11 cellular contexts compared by ENCODE assay signal in the genomic region with DNA sequence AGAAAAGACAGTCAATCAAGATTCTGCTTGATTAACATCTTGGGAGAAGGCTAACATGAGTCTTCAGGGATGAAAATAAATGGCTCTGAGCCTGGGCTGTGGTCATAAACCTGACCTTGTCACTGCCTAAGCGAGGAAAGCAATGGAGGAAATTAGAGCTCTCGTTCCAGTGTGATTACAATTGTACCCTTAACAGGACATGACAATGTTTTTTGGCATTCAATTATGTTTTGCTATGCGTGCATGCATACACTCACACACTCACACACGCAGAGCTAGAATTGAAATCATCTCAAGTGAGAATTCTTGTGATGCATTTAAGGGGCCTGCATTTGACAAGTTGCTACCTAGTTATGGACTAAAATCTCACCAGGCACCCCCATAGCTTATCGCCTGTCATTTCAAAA. TPM values are rescaled to one million over a fixed set of nuclear protein-coding genes. Genes with fewer than 3 reads are reported as not detected.
A peak's percentile ranks its signal among the peaks of the same experiment; 100 is the strongest.
DNase-seq lines count a peak whose midpoint lies in the region; ATAC-seq and TF ChIP-seq lines count a peak whose summit lies in the region.
"Had no signal": no experiment of that assay in that cellular context is flagged by ENCODE, and none has a peak within 500 bp of the region (broad histone marks: within the 10 kb centered on the region; RNA-seq: fewer than 3 reads in every experiment).

No MANE protein-coding gene starts in this region.

- H3K27ac ChIP-seq in Panc1 (ENCODE audit: low read length), result no peak overlapping the region
- no peak overlapping the region for H3K27ac ChIP-seq in neutrophil

- no peak overlapping the region for H3K27ac Mint-ChIP-seq in osteocyte (ENCODE audit: unreplicated experiment)

- H3K36me3 ChIP-seq in Panc1 (ENCODE audit: control insufficient read depth, insufficient read depth, low read length) (no peaks in the 10 kb centered on the region), neutrophil (no peaks in the 10 kb centered on the region)
- H3K36me3 ChIP-seq: adrenal gland had no signal

- intact Hi-C loops in Panc1 (cut with micrococcal nuclease; ENCODE audit: unreplicated experiment), result no loop called here

- no TSS peak for BruUV-seq in Panc1 (replicated peaks; lab: Mats Ljungman, UMichigan)

- no peak for DNase-seq in Panc1 (ENCODE audit: low read depth, low spot score)
- DNase-seq in osteocyte (ENCODE audit: extremely low spot score, unreplicated experiment), result no peak
- no peak for DNase-seq in stimulated activated CD4-positive, alpha-beta T cell treated with anti-CD3 and anti-CD28 coated beads, Interleukin-1b, Interleukin-23, amount 100 ng/mL, for 48 hours
- DNase-seq in CD1c-positive myeloid dendritic cell (ENCODE audit: extremely low spot score), result no peak
- DNase-seq in NCI-H526 treated with DMSO at 0.1 percent for 48 hours (lab: John Stamatoyannopoulos, UW), result no peak
- DNase-seq: adrenal gland had no signal

- no peaks in the 10 kb centered on the region for H3K4me1 Mint-ChIP-seq in osteocyte (ENCODE audit: unreplicated experiment)

- peak; percentile 9 for ATAC-seq in GM18517 (IDR thresholded peaks at IDR 0.05; ENCODE audit: unreplicated experiment)
- peak; percentile 6 for ATAC-seq in HG02759 (IDR thresholded peaks at IDR 0.05; ENCODE audit: unreplicated experiment)
- ATAC-seq in Panc1, result no peak

- 0 out of 2 replicates have a peak, but pooled peaks have one; percentile 8 for TF ChIP-seq CTCF in Panc1 (IDR thresholded peaks at IDR 0.05)
- no peak for TF ChIP-seq CTCF in neutrophil (IDR thresholded peaks at IDR 0.05)
- no peak for TF ChIP-seq CTCF in osteocyte (IDR thresholded peaks at IDR 0.05)

- CTCF ChIA-PET in Panc1 (lab: Charles Lee), result interaction anchor here (0.6 kb wide), 1 partner anchor 204 kb away, joined by 4 read pairs; no protein-coding TSS in a partner anchor

- H3K4me1 ChIP-seq in Panc1 (ENCODE audit: control insufficient read depth, insufficient read depth, low read length) (no peaks in the 10 kb centered on the region), neutrophil (ENCODE audit: control insufficient read depth in 1 of 2, insufficient read depth in 1 of 2, low read depth in 1 of 2, low read length in 1 of 2) (peaks cover 0 to 5% of the 10 kb centered on the region in 2 experiments)

- H3K9me3 ChIP-seq in Panc1 (ENCODE audit: control insufficient read depth, insufficient read depth, low read depth, low read length), result no peaks in the 10 kb centered on the region
- H3K9me3 ChIP-seq in neutrophil, result no peaks in the 10 kb centered on the region
- H3K9me3 ChIP-seq: adrenal gland had no signal

- in situ Hi-C loops in Panc1 (cut with HindIII; ENCODE audit: low pct_unique_long_range_greater_than_20kb, low sequenced_read_pairs), result no loop called here

- H3K4me3 Mint-ChIP-seq in osteocyte (ENCODE audit: unreplicated experiment), result no peak overlapping the region

- H3K36me3 Mint-ChIP-seq in osteocyte (ENCODE audit: unreplicated experiment), result no peaks in the 10 kb centered on the region

- H3K4me3 ChIP-seq in Panc1 (ENCODE audit: low read depth in 2 of 2, low read length in 2 of 2) (no peak overlapping the region), neutrophil (ENCODE audit: low read depth in 1 of 2, low read length in 1 of 2) (peak overlapping the region; percentile 8 to 16)
- H3K4me3 ChIP-seq: adrenal gland had no signal

- H3K27me3 ChIP-seq in Panc1 (ENCODE audit: control insufficient read depth, insufficient read depth, low read length) (peaks cover 5% of the 10 kb centered on the region), neutrophil (peaks cover 26% of the 10 kb centered on the region)

- POLR2A ChIA-PET in Panc1 (lab: Charles Lee), result no interaction called here

- H3K9me3 Mint-ChIP-seq in osteocyte (ENCODE audit: unreplicated experiment), result no peaks in the 10 kb centered on the region

- no peaks in the 10 kb centered on the region for H3K27me3 Mint-ChIP-seq in osteocyte (ENCODE audit: unreplicated experiment)

RNA-seq across cellular contexts. Expression of a gene that starts 24.1 kb away (rescaled TPM):
- not detected for total RNA-seq in Panc1 (2021; ENCODE audit: unreplicated experiment)
- polyA plus RNA-seq in Panc1 (2012; ENCODE audit: insufficient read length), result not detected
- not detected in 2 replicates for total RNA-seq in osteocyte
- total RNA-seq: adrenal gland, Right ventricle myocardium inferior had no signal
- polyA plus RNA-seq: keratinocyte had no signal

RNA-seq across cellular contexts. Expression of a gene that starts 34.4 kb away (rescaled TPM):
- not detected for total RNA-seq in Panc1 (2021; ENCODE audit: unreplicated experiment)
- polyA plus RNA-seq in Panc1 (2012; ENCODE audit: insufficient read length), result not detected
- total RNA-seq in osteocyte, result not detected in 2 replicates
- total RNA-seq: adrenal gland, Right ventricle myocardium inferior had no signal
- polyA plus RNA-seq: adrenal gland, keratinocyte had no signal

Comparison
In these comparisons a context has a peak if more than half of its experiments do, and no peak if none do; other contexts are left out.
1. H3K4me3 ChIP-seq: peak in neutrophil (2 of 2); none in Panc1 (0 of 2).